ENCODE assay signal across 1 cellular context in genomic region chr1:244273262-244273844, GRCh38.
TF ChIP-seq lines count a peak whose summit lies in the region.

No MANE protein-coding gene starts in this region.

TF ChIP-seq in H1, 55 proteins besides CTCF, POLR2A, EP300 and RAD21 (continued from another document):
- TF ChIP-seq CHD7 (IDR thresholded peaks at IDR 0.05; ENCODE audit: insufficient replicate concordance, low read length) = no peak
- TF ChIP-seq SP4 (IDR thresholded peaks at IDR 0.05; ENCODE audit: low read length) = no peak
- no peak for TF ChIP-seq BRCA1 (IDR thresholded peaks at IDR 0.05; ENCODE audit: low read depth, low read length)
- no peak for TF ChIP-seq BCL11A (IDR thresholded peaks at IDR 0.05; ENCODE audit: low read depth in 2 of 2, low read length in 2 of 2)
- TF ChIP-seq TAF7 (optimal IDR thresholded peaks at IDR 0.05; ENCODE audit: borderline replicate concordance, low read depth, low read length) = no peak
- no peak for TF ChIP-seq ZNF274 (IDR thresholded peaks at IDR 0.05; ENCODE audit: borderline replicate concordance, extremely low read depth, low read length)
- no peak for TF ChIP-seq RNF2 (IDR thresholded peaks at IDR 0.05; ENCODE audit: borderline replicate concordance, low read depth, low read length, missing control alignments, poor library complexity, severe bottlenecking)
- no peak for TF ChIP-seq ATF3 (IDR thresholded peaks at IDR 0.05; ENCODE audit: insufficient read depth, low read depth, low read length)
- TF ChIP-seq KDM4A (IDR thresholded peaks at IDR 0.05; ENCODE audit: low read depth, low read length, severe bottlenecking) = no peak
TF ChIP-seq in H1: peak in this region for 0.
